11 cellular contexts compared by ENCODE assay signal in the genomic region with DNA sequence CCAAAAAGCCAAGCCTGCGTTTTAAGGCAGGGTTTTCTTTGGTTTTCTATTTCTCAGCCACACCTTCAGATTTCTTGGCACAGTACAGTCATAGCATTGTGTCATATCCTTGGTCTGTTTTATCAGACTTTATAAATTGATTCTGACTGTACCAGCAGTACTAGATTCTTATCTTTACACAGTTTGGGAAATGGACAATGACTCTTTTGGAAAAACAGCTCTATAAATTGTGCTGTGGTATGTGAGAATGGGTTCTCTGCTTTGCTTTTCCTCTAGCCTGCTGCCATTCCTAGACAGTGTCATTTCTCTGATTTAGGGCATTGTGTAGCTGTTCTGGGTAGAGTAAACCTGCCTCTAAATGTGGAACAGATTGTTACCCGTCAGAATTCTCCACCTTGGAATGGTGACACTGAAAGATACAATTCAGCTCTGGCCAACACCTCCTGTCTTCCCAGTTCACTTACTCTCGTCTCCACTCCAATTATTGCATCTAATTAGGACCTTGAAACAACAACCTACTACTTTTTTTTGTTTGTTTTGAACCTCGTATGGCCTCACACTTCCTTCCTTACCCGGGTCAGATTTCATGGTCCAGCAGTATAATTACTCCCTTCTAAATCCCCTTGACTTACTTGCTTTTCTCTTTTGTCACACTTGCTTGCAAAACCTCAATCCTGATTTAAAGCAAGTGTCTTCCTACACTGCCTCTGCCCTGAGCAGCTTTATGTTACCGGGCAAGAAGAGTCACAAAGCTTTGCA.
DNase-seq lines count a peak whose midpoint lies in the region; ATAC-seq and TF ChIP-seq lines count a peak whose summit lies in the region.
"Had no signal": no experiment of that assay in that cellular context is flagged by ENCODE, and none has a peak within 500 bp of the region (broad histone marks: within the 10 kb centered on the region; RNA-seq: fewer than 3 reads in every experiment).

No MANE protein-coding gene starts in this region.

- H3K4me1 Mint-ChIP-seq in activated T-cell treated with anti-CD3 and anti-CD28 coated beads, Interleukin-2, amount 50 U/mL, for 72 hours (ENCODE audit: low read depth) = peaks cover 16% of the 10 kb centered on the region
- H3K4me1 Mint-ChIP-seq in activated T-cell treated with anti-CD3 and anti-CD28 coated beads, Interleukin-2, amount 50 U/mL, for 4 hours (ENCODE audit: low read depth) = peaks cover 3% of the 10 kb centered on the region
- H3K4me1 Mint-ChIP-seq in activated CD8-positive, alpha-beta memory T cell treated with anti-CD3 and anti-CD28 coated beads, Interleukin-2, amount 10 ng/mL, durations not matched to agents 7 days and 5 days = peaks cover 4% of the 10 kb centered on the region

- in situ Hi-C loops in astrocyte of the spinal cord (cut with HindIII; ENCODE audit: low sequenced_read_pairs) = no loop called here

- H3K36me3 Mint-ChIP-seq in activated T-cell treated with anti-CD3 and anti-CD28 coated beads, Interleukin-2, amount 50 U/mL, for 72 hours (ENCODE audit: insufficient read depth in 2 of 2) = peaks cover 2 to 3% of the 10 kb centered on the region in 2 donors
- H3K36me3 Mint-ChIP-seq in activated T-cell treated with anti-CD3 and anti-CD28 coated beads, Interleukin-2, amount 50 U/mL, for 4 hours (ENCODE audit: insufficient read depth) = no peaks in the 10 kb centered on the region
- no peaks in the 10 kb centered on the region for H3K36me3 Mint-ChIP-seq in activated CD8-positive, alpha-beta memory T cell treated with anti-CD3 and anti-CD28 coated beads, Interleukin-2, amount 10 ng/mL, durations not matched to agents 7 days and 5 days

- no peaks in the 10 kb centered on the region for H3K9me3 Mint-ChIP-seq in activated T-cell treated with anti-CD3 and anti-CD28 coated beads, Interleukin-2, amount 50 U/mL, for 72 hours
- no peaks in the 10 kb centered on the region for H3K9me3 Mint-ChIP-seq in activated T-cell treated with anti-CD3 and anti-CD28 coated beads, Interleukin-2, amount 50 U/mL, for 4 hours
- no peaks in the 10 kb centered on the region for H3K9me3 Mint-ChIP-seq in activated CD8-positive, alpha-beta memory T cell treated with anti-CD3 and anti-CD28 coated beads, Interleukin-2, amount 10 ng/mL, durations not matched to agents 7 days and 5 days (ENCODE audit: low read depth)
- H3K9me3 Mint-ChIP-seq: activated B cell treated with CpG ODN at 0.5 μM for 24 hours; stimulated activated naive CD8-positive, alpha-beta T cell treated with anti-CD3 and anti-CD28 coated beads, Interleukin-15, Interleukin-2, amounts not matched to agents 100 ng/mL and 50 ng/mL, for 24 hours had no signal

- no peaks in the 10 kb centered on the region for H3K27me3 ChIP-seq in uterus

- CTCF ChIA-PET in activated CD8-positive, alpha-beta memory T cell treated with anti-CD3 and anti-CD28 coated beads, Interleukin-2, amount 10 ng/mL, durations not matched to agents 7 days and 5 days (lab: Charles Lee) = interaction anchor here (1.0 kb wide), 1 partner anchor 99 kb away, joined by 3 read pairs; no protein-coding TSS in a partner anchor

- H3K27ac ChIP-seq in uterus = peak overlapping the region; percentile 53 to 79

- H3K4me3 ChIP-seq in astrocyte of the spinal cord (ENCODE audit: low read depth, low read length) = no peak overlapping the region
- no peak overlapping the region for H3K4me3 ChIP-seq in uterus

- TF ChIP-seq POLR2A in uterus (IDR thresholded peaks at IDR 0.05) = no peak

- no peaks in the 10 kb centered on the region for H3K27me3 Mint-ChIP-seq in activated T-cell treated with anti-CD3 and anti-CD28 coated beads, Interleukin-2, amount 50 U/mL, for 72 hours (ENCODE audit: low read depth)
- H3K27me3 Mint-ChIP-seq in activated T-cell treated with anti-CD3 and anti-CD28 coated beads, Interleukin-2, amount 50 U/mL, for 4 hours (ENCODE audit: low read depth) = no peaks in the 10 kb centered on the region
- H3K27me3 Mint-ChIP-seq in activated CD8-positive, alpha-beta memory T cell treated with anti-CD3 and anti-CD28 coated beads, Interleukin-2, amount 10 ng/mL, durations not matched to agents 7 days and 5 days = no peaks in the 10 kb centered on the region
- H3K27me3 Mint-ChIP-seq: activated B cell treated with CpG ODN at 0.5 μM for 24 hours; stimulated activated naive CD8-positive, alpha-beta T cell treated with anti-CD3 and anti-CD28 coated beads, Interleukin-15, Interleukin-2, amounts not matched to agents 100 ng/mL and 50 ng/mL, for 24 hours had no signal

- H3K4me3 Mint-ChIP-seq in activated T-cell treated with anti-CD3 and anti-CD28 coated beads, Interleukin-2, amount 50 U/mL, for 72 hours = no peak overlapping the region
- H3K4me3 Mint-ChIP-seq in activated T-cell treated with anti-CD3 and anti-CD28 coated beads, Interleukin-2, amount 50 U/mL, for 4 hours = no peak overlapping the region
- no peak overlapping the region for H3K4me3 Mint-ChIP-seq in activated CD8-positive, alpha-beta memory T cell treated with anti-CD3 and anti-CD28 coated beads, Interleukin-2, amount 10 ng/mL, durations not matched to agents 7 days and 5 days
- H3K4me3 Mint-ChIP-seq: activated B cell treated with CpG ODN at 0.5 μM for 24 hours; stimulated activated naive CD8-positive, alpha-beta T cell treated with anti-CD3 and anti-CD28 coated beads, Interleukin-15, Interleukin-2, amounts not matched to agents 100 ng/mL and 50 ng/mL, for 24 hours had no signal

- peak; percentile 50 to 61 for ATAC-seq in activated T-cell treated with anti-CD3 and anti-CD28 coated beads, Interleukin-2, amount 50 U/mL, for 72 hours (replicated peaks in 1 of 2)
- no peak for ATAC-seq in activated T-cell treated with anti-CD3 and anti-CD28 coated beads, Interleukin-2, amount 50 U/mL, for 4 hours
- ATAC-seq in activated CD8-positive, alpha-beta memory T cell treated with anti-CD3 and anti-CD28 coated beads, Interleukin-2, amount 10 ng/mL, durations not matched to agents 7 days and 5 days = no peak

- intact Hi-C loops in uterus (cut with DNase I; ENCODE audit: low total_unique reads) = no loop called here

- TF ChIP-seq CTCF in astrocyte of the spinal cord (IDR thresholded peaks at IDR 0.05; ENCODE audit: low read depth, low read length) = no peak
- TF ChIP-seq CTCF in uterus (IDR thresholded peaks at IDR 0.05) = no peak

- H3K36me3 ChIP-seq in uterus = no peaks in the 10 kb centered on the region

- H3K9me3 ChIP-seq in uterus = no peaks in the 10 kb centered on the region

- no peak overlapping the region for H3K27ac Mint-ChIP-seq in activated T-cell treated with anti-CD3 and anti-CD28 coated beads, Interleukin-2, amount 50 U/mL, for 72 hours
- no peak overlapping the region for H3K27ac Mint-ChIP-seq in activated CD8-positive, alpha-beta memory T cell treated with anti-CD3 and anti-CD28 coated beads, Interleukin-2, amount 10 ng/mL, durations not matched to agents 7 days and 5 days
- H3K27ac Mint-ChIP-seq: activated B cell treated with CpG ODN at 0.5 μM for 24 hours; stimulated activated naive CD8-positive, alpha-beta T cell treated with anti-CD3 and anti-CD28 coated beads, Interleukin-15, Interleukin-2, amounts not matched to agents 100 ng/mL and 50 ng/mL, for 24 hours had no signal

- H3K4me1 ChIP-seq in uterus = peaks cover 3 to 20% of the 10 kb centered on the region in 2 donors

- no peak for DNase-seq in activated T-cell treated with anti-CD3 and anti-CD28 coated beads, Interleukin-2, amount 50 U/mL, for 72 hours
- DNase-seq in activated T-cell treated with anti-CD3 and anti-CD28 coated beads, Interleukin-2, amount 50 U/mL, for 4 hours = no peak
- DNase-seq in astrocyte of the spinal cord (ENCODE audit: low read depth, low spot score) (peak; percentile 78), kidney tubule cell (ENCODE audit: low spot score) (peak; percentile 37), uterus (no peak), DMS153 (lab: John Stamatoyannopoulos, UW) (no peak)
- DNase-seq in activated CD8-positive, alpha-beta memory T cell treated with anti-CD3 and anti-CD28 coated beads, Interleukin-2, amount 10 ng/mL, durations not matched to agents 7 days and 5 days = no peak
- no peak for DNase-seq in stimulated activated naive CD4-positive, alpha-beta T cell (lab: John Stamatoyannopoulos, UW)
- DNase-seq: activated B cell treated with CpG ODN at 0.5 μM for 24 hours, DMS79 had no signal

Comparison
In these comparisons a context has a peak if more than half of its experiments do, and no peak if none do; other contexts are left out.
1. ATAC-seq: peak in activated T-cell treated with anti-CD3 and anti-CD28 coated beads, Interleukin-2, amount 50 U/mL, for 72 hours (2 of 2); none in activated T-cell treated with anti-CD3 and anti-CD28 coated beads, Interleukin-2, amount 50 U/mL, for 4 hours (0 of 2) and activated CD8-positive, alpha-beta memory T cell treated with anti-CD3 and anti-CD28 coated beads, Interleukin-2, amount 10 ng/mL, durations not matched to agents 7 days and 5 days (single experiment).
2. DNase-seq: peak in astrocyte of the spinal cord (single experiment) and kidney tubule cell (single experiment); none in activated T-cell treated with anti-CD3 and anti-CD28 coated beads, Interleukin-2, amount 50 U/mL, for 72 hours (0 of 2), activated T-cell treated with anti-CD3 and anti-CD28 coated beads, Interleukin-2, amount 50 U/mL, for 4 hours (single experiment), uterus (0 of 2), activated CD8-positive, alpha-beta memory T cell treated with anti-CD3 and anti-CD28 coated beads, Interleukin-2, amount 10 ng/mL, durations not matched to agents 7 days and 5 days (single experiment), stimulated activated naive CD4-positive, alpha-beta T cell (0 of 6) and DMS153 (single experiment).